ENCODE assay signal across 13 cellular contexts in the genomic region with DNA sequence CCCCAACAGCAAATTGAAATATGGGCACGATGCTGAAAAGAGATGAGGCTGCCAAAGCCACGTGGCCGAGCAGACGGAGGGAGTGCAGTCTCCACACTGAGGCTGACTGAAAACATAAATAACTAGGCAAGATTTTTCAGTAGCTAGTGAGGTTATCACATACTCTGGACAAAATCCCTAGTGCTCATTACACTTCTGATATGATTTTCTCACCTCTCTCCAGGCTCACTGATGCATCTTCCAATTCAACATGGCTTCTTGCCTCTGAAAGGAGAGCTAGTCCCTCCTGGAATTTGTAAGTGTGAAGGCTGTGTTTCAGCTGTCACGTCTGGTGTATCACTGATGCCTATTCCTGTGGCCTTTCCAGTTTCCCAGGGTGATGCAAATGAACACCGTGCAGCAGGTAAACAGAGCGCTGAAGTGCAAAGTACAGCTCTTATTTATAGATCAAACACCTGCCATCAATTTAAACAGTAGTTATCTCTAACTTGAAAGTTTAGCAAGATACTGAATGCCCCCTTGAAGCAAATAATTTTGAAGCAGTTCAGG.
DNase-seq lines count a peak whose midpoint lies in the region; ATAC-seq, FAIRE-seq and TF ChIP-seq lines count a peak whose summit lies in the region.
"Had no signal": no experiment of that assay in that cellular context is flagged by ENCODE, and none has a peak within 500 bp of the region (broad histone marks: within the 10 kb centered on the region; RNA-seq: fewer than 3 reads in every experiment).

No MANE protein-coding gene starts in this region.

- H3K27me3 ChIP-seq in pancreas = no peaks in the 10 kb centered on the region
- H3K27me3 ChIP-seq: testis had no signal

- FAIRE-seq in pancreas (lab: Jason Lieb, UNC) = no peak
- FAIRE-seq: endometrium had no signal

- no peaks in the 10 kb centered on the region for H3K36me3 ChIP-seq in pancreas

- in situ Hi-C loops in GM13977 (cut with MboI; ENCODE audit: low pct_unique_long_range_greater_than_20kb, low sequenced_read_pairs, unreplicated experiment) = no loop called here

- ATAC-seq in pancreas (peak in 3 of 4 donors; percentile 51 to 80 (median 70)), Right ventricle myocardium inferior (no peak), left cardiac atrium (no peak)

- H3K4me3 ChIP-seq in pancreas = no peak overlapping the region
- H3K4me3 ChIP-seq: smooth muscle cell, testis had no signal

- intact Hi-C loops in pancreas (cut with DNase I) = no loop called here
- intact Hi-C loops in Right ventricle myocardium inferior (cut with DNase I) = no loop called here
- intact Hi-C loops in left cardiac atrium (cut with DNase I) = no loop called here

- H3K9me3 ChIP-seq in pancreas = no peaks in the 10 kb centered on the region
- H3K9me3 ChIP-seq: testis had no signal

- no peak for TF ChIP-seq CTCF in GM13977 (IDR thresholded peaks at IDR 0.05; ENCODE audit: extremely low read depth, insufficient read depth, missing control alignments)
- TF ChIP-seq CTCF in pancreas (IDR thresholded peaks at IDR 0.05) = no peak

- H3K27ac ChIP-seq in pancreas = no peak overlapping the region
- H3K27ac ChIP-seq: testis had no signal

- H3K4me1 ChIP-seq in pancreas = no peaks in the 10 kb centered on the region
- H3K4me1 ChIP-seq: testis had no signal

- DNase-seq in GM13977 (ENCODE audit: low spot score) (peak; percentile 47), NCI-H1694 treated with DMSO at 0.1 percent for 48 hours (lab: John Stamatoyannopoulos, UW) (peak; percentile 46), amniotic epithelial cell (ENCODE audit: low read depth) (peak; percentile 15), pancreas (no peak), Right ventricle myocardium inferior (ENCODE audit: missing footprints) (no peak), NCI-H446 treated with DMSO at 0.1 percent for 48 hours (lab: John Stamatoyannopoulos, UW) (no peak), left cardiac atrium (no peak)
- DNase-seq: activated CD4-positive, alpha-beta T cell treated with anti-CD3 and anti-CD28 coated beads, Interleukin-2, amount 50 U/mL, for 1 hour; kidney glomerular epithelial cell; MV-4-11; testis had no signal

- 52% methylated on average over 7 of the region's 7 CpGs for WGBS in pancreas, 2 donors

Comparison
In these comparisons a context has a peak if more than half of its experiments do, and no peak if none do; other contexts are left out.
1. DNase-seq: peak in GM13977 (single experiment), NCI-H1694 treated with DMSO at 0.1 percent for 48 hours (single experiment) and amniotic epithelial cell (single experiment); none in pancreas (0 of 6), Right ventricle myocardium inferior (single experiment), NCI-H446 treated with DMSO at 0.1 percent for 48 hours (single experiment) and left cardiac atrium (single experiment).
2. ATAC-seq: peak in pancreas (3 of 4); none in Right ventricle myocardium inferior (single experiment) and left cardiac atrium (0 of 2).